1 cellular context compared by ENCODE assay signal in genomic region chrX:153477458-153477857, GRCh38.
TF ChIP-seq lines count a peak whose summit lies in the region.

No MANE protein-coding gene starts in this region.

TF ChIP-seq in SK-N-SH, 30 proteins besides CTCF, POLR2A, EP300 and RAD21:
- TF ChIP-seq TAF1 (IDR thresholded peaks at IDR 0.05; ENCODE audit: borderline replicate concordance, low read depth, low read length) = no peak
- TF ChIP-seq RFX5 (IDR thresholded peaks at IDR 0.05; ENCODE audit: low read length) = no peak
- TF ChIP-seq YY1 (IDR thresholded peaks at IDR 0.05; ENCODE audit: low read depth) = no peak
- no peak for TF ChIP-seq USF2 (IDR thresholded peaks at IDR 0.05; ENCODE audit: borderline replicate concordance, low read depth, low read length)
- TF ChIP-seq ZBTB33 (IDR thresholded peaks at IDR 0.05; ENCODE audit: borderline replicate concordance, low read depth) = no peak
